8 cellular contexts compared by ENCODE assay signal in the genomic region with DNA sequence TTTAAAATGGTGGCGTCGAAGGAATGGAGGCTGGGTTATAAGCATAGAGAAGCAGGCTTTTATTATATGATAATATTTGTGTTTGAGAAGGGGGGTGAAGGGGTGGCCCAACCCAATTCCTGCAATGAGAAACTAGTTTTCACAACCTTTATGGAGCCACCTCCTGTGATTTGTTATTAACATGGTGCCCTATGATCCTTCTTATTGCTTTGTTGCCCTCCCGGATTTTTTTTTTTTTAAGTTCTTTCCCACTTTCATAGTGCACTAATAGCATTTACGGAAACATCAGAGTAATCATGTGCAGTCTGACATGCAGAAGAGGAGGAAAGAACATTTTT. TPM values are rescaled to one million over a fixed set of nuclear protein-coding genes. Genes with fewer than 3 reads are reported as not detected.
A peak's percentile ranks its signal among the peaks of the same experiment; 100 is the strongest.
DNase-seq lines count a peak whose midpoint lies in the region; ATAC-seq and TF ChIP-seq lines count a peak whose summit lies in the region.

No MANE protein-coding gene starts in this region.

- H3K27ac ChIP-seq in 22Rv1 (peak overlapping the region; percentile 59), caudate nucleus (ENCODE audit: low read depth, low read length) (peak overlapping the region; percentile 67)

- no peak for TF ChIP-seq CTCF in 22Rv1 (IDR thresholded peaks at IDR 0.05)

- DNase-seq in caudate nucleus (lab: John Stamatoyannopoulos, UW) = no peak
- no peak for DNase-seq in stimulated activated CD4-positive, alpha-beta T cell treated with anti-CD3 and anti-CD28 coated beads, Interleukin-2, amount 100 ng/mL, for 24 hours

- H3K27me3 ChIP-seq in mononuclear cell (ENCODE audit: insufficient read depth, low read length) = peaks cover 81% of the 10 kb centered on the region

- H3K4me1 ChIP-seq in mononuclear cell (ENCODE audit: insufficient read depth, low read length) = peaks cover 16% of the 10 kb centered on the region

- no peaks in the 10 kb centered on the region for H3K9me3 ChIP-seq in mononuclear cell (ENCODE audit: low read depth, low read length)

- H3K4me3 ChIP-seq in mononuclear cell (ENCODE audit: low read length) = peak overlapping the region; percentile 32

- ATAC-seq in HG03354 (IDR thresholded peaks at IDR 0.05; ENCODE audit: poor library complexity, severe bottlenecking, unreplicated experiment) = peak; percentile 1
- ATAC-seq in GM21529 (IDR thresholded peaks at IDR 0.05; ENCODE audit: unreplicated experiment) = no peak
- no peak for ATAC-seq in GM21526 (IDR thresholded peaks at IDR 0.05; ENCODE audit: low FRiP score, unreplicated experiment)
- ATAC-seq in GM18909 (IDR thresholded peaks at IDR 0.05; ENCODE audit: poor library complexity, unreplicated experiment) = no peak

RNA-seq across cellular contexts. Expression of gene TSPAN12, which starts 0.3 kb away (rescaled TPM):
- not detected for total RNA-seq in mononuclear cell
